Comparison of ENCODE assay signal across 8 cellular contexts in the genomic region with DNA sequence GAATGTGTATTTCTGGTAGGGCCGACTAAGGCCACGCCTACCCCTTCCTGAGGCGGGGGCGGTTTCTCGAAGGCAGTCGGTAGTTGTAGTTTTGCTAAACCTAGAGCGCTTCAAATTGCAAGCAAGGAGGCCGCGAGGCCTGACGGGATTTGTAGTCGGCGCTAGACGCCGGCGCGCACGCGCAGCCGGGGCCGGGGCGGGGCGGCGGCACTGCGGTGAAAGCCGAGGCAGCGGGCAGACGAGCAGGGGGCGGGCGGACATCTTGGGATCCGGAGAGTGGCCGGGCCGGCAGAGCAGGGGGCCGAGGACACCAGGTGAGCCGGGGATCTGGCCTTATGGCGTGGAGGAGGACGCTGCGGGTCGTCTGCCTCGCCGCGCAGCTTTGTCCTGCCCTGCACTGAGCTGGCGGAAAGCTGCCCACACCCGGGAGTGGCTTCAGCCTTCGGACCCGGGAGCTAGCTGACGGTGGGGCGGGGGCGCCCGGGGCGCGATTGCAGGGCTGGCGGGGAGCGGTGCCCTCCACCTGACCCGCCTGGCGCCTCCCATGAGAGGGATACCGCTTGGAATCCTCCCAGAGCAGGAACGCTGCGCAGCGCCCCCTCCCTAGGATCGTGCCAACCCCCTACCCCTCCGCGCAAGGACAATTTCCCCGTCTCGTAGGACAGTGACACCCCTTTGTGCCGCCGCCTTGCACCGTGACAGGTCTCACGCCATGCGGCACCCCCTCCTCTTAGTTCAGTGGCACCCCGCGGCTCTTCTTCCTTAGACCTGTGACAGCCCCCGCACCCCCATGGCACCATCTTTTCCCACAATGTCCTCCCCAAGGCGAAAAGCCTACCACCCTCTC. TPM values are rescaled to one million over a fixed set of nuclear protein-coding genes. Genes with fewer than 3 reads are reported as not detected.
DNase-seq lines count a peak whose midpoint lies in the region; ATAC-seq and TF ChIP-seq lines count a peak whose summit lies in the region.

A gene (plus strand): TSS at position 210 of the 847 bp plus-strand sequence. CDS start 2,139 bp downstream, outside the sequence.

- H3K27ac ChIP-seq in dorsolateral prefrontal cortex (peak within 1 kb of the TSS; percentile 61 to 99 (median 95)), right lobe of liver (peak within 1 kb of the TSS; percentile 76 to 86 (median 84))

- peak within 1 kb of the TSS; percentile 67 for H3K27ac Mint-ChIP-seq in activated CD4-positive, alpha-beta memory T cell treated with anti-CD3 and anti-CD28 coated beads for 36 hours

- DNase-seq in CD1c-positive myeloid dendritic cell (ENCODE audit: extremely low spot score) (peak; percentile 100), NCI-H82 treated with DMSO at 0.1 percent for 48 hours (lab: John Stamatoyannopoulos, UW; ENCODE audit: unreplicated experiment) (peak; percentile 99), dorsolateral prefrontal cortex (peak; percentile 96 to 100 (median 99)), right lobe of liver (peak; percentile 97 to 99 (median 98))
- DNase-seq in activated CD4-positive, alpha-beta memory T cell treated with anti-CD3 and anti-CD28 coated beads for 36 hours: peak; percentile 99
- DNase-seq in stimulated activated CD4-positive, alpha-beta T cell treated with anti-CD3 and anti-CD28 coated beads, Interleukin-4, amount 100 ng/mL, for 4 hours: peak; percentile 95 to 98

- no peaks in the 10 kb centered on the region for H3K27me3 Mint-ChIP-seq in activated CD4-positive, alpha-beta memory T cell treated with anti-CD3 and anti-CD28 coated beads for 36 hours

- no peaks in the 10 kb centered on the region for H3K27me3 ChIP-seq in dorsolateral prefrontal cortex
- H3K27me3 ChIP-seq in right lobe of liver: no peaks in the 10 kb centered on the region

- H3K9me3 Mint-ChIP-seq in activated CD4-positive, alpha-beta memory T cell treated with anti-CD3 and anti-CD28 coated beads for 36 hours: no peaks in the 10 kb centered on the region

- CTCF ChIA-PET in activated CD4-positive, alpha-beta memory T cell treated with anti-CD3 and anti-CD28 coated beads for 36 hours (lab: Charles Lee): interaction anchor here (2.1 to 2.4 kb wide), 2 partner anchors 53 to 290 kb away, joined by 6 to 12 read pairs; a partner anchor contains a TSS

- peak within 1 kb of the TSS; percentile 98 for H3K4me3 Mint-ChIP-seq in activated CD4-positive, alpha-beta memory T cell treated with anti-CD3 and anti-CD28 coated beads for 36 hours

- POLR2A ChIA-PET in activated CD4-positive, alpha-beta memory T cell treated with anti-CD3 and anti-CD28 coated beads for 36 hours (lab: Charles Lee): interaction anchor here (1.1 to 1.4 kb wide), 2 partner anchors 10 to 75 kb away, joined by 4 to 6 read pairs; a partner anchor contains a TSS

- no peaks in the 10 kb centered on the region for H3K9me3 ChIP-seq in right lobe of liver

- peak; percentile 92 for ATAC-seq in GM19438 (IDR thresholded peaks at IDR 0.05; ENCODE audit: low read depth, unreplicated experiment)
- peak; percentile 85 for ATAC-seq in HG03575 (IDR thresholded peaks at IDR 0.05; ENCODE audit: extremely low read depth, insufficient number of reproducible peaks, low FRiP score, unreplicated experiment)
- ATAC-seq in right lobe of liver: peak; percentile 91 to 96 (median 92)

- WGBS in right lobe of liver (ENCODE audit: insufficient coverage, low coverage, low lambda C conversion rate, missing lambda C conversion rate): 0% methylated on average over 23 of the region's 73 CpGs

- peaks cover 25% of the 10 kb centered on the region for H3K4me1 Mint-ChIP-seq in activated CD4-positive, alpha-beta memory T cell treated with anti-CD3 and anti-CD28 coated beads for 36 hours (ENCODE audit: low read depth)

- intact Hi-C loops in activated CD4-positive, alpha-beta memory T cell treated with anti-CD3 and anti-CD28 coated beads for 36 hours (cut with micrococcal nuclease): loop anchor here (1.0 to 5.0 kb wide), 7 partner anchors 11 to 478 kb away; a partner anchor contains a TSS
- intact Hi-C loops in dorsolateral prefrontal cortex (cut with DNase I) (loop anchor here (1.0 to 5.0 kb wide), 4 partner anchors 11 to 142 kb away; a partner anchor contains a TSS), right lobe of liver (cut with DNase I) (no loop called here)

- H3K4me1 ChIP-seq in right lobe of liver: peaks cover 0 to 12% (median 2%) of the 10 kb centered on the region in 4 donors

- H3K36me3 Mint-ChIP-seq in activated CD4-positive, alpha-beta memory T cell treated with anti-CD3 and anti-CD28 coated beads for 36 hours: peaks cover 21% of the 10 kb centered on the region

- peak; percentile 77 for TF ChIP-seq POLR2A in right lobe of liver (IDR thresholded peaks at IDR 0.05)

- H3K36me3 ChIP-seq in right lobe of liver: peaks cover 0 to 49% (median 16%) of the 10 kb centered on the region in 4 donors

- H3K4me3 ChIP-seq in dorsolateral prefrontal cortex (peak within 1 kb of the TSS; percentile 75 to 100 (median 99)), right lobe of liver (peak within 1 kb of the TSS; percentile 74 to 100 (median 95))

- TF ChIP-seq CTCF in dorsolateral prefrontal cortex (IDR thresholded peaks at IDR 0.05 in 54 of 56, conservative IDR thresholded peaks at IDR 0.05 in 2 of 56; ENCODE audit: low read depth in 1 of 56, partially characterized antibody in 56 of 56) (peak in 23 of 56 donors; percentile 2 to 51 (median 18)), right lobe of liver (IDR thresholded peaks at IDR 0.05) (no peak)

RNA-seq across cellular contexts. Expression of the gene that starts here (rescaled TPM):
- 100 to 1,000 TPM; 218 to 221 TPM for total RNA-seq in activated CD4-positive, alpha-beta memory T cell treated with anti-CD3 and anti-CD28 coated beads for 36 hours
- total RNA-seq in dorsolateral prefrontal cortex: 100 to 1,000 TPM; 297 to 743 (median 543) TPM
- total RNA-seq in right lobe of liver: 100 to 1,000 TPM in 4 of 6 experiments, 10 to 100 TPM in 2; 87.4 to 119 (median 105) TPM

Comparison
In these comparisons a context has a peak if more than half of its experiments do, and no peak if none do; other contexts are left out.
1. Peak in every context shown above with its lines: DNase-seq, ATAC-seq, H3K4me3 ChIP-seq and H3K27ac ChIP-seq.
2. intact Hi-C loops: an anchor here in activated CD4-positive, alpha-beta memory T cell treated with anti-CD3 and anti-CD28 coated beads for 36 hours (1.0 to 5.0 kb wide) and dorsolateral prefrontal cortex (1.0 to 5.0 kb wide); none called in right lobe of liver.